In the genomic region with DNA sequence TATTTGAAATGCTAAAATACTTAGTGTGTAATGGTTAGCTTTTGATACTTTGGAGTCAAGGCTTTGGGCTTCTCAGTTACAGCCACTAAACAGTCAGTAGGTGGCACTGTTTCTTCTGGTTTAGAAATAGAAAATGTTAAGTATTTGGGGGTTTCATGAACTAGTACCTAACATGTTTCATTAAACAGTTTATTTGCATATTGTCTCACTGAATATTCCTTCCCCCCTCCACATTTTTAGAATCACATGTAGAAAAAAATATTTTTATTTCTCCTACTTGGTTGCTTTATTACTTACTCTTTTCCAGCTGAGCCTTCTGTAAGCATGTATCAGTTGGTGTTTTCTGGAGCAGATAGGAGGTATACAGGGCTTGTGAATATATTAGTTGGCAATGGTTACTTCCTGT, we compare ENCODE assay signal across 9 cellular contexts. TPM values are rescaled to one million over a fixed set of nuclear protein-coding genes. Genes with fewer than 3 reads are reported as not detected.
A peak's percentile ranks its signal among the peaks of the same experiment; 100 is the strongest.
DNase-seq lines count a peak whose midpoint lies in the region; ATAC-seq and TF ChIP-seq lines count a peak whose summit lies in the region.
"Had no signal": no experiment of that assay in that cellular context is flagged by ENCODE, and none has a peak within 500 bp of the region (broad histone marks: within the 10 kb centered on the region; RNA-seq: fewer than 3 reads in every experiment).

No MANE protein-coding gene starts in this region.

- H3K27me3 ChIP-seq in iPS DF 6.9 (ENCODE audit: control insufficient read depth, insufficient read depth, low read length) (no peaks in the 10 kb centered on the region), testis (no peaks in the 10 kb centered on the region)

- H3K4me1 ChIP-seq in iPS DF 6.9 (ENCODE audit: control insufficient read depth, insufficient read depth, low read length) (no peaks in the 10 kb centered on the region), testis (no peaks in the 10 kb centered on the region)

- intact Hi-C loops in testis (cut with DNase I; ENCODE audit: low total_unique reads) = loop anchor here (10.0 kb wide), 1 partner anchor 324 kb away; no protein-coding TSS in a partner anchor

- DNase-seq in Ammon's horn (ENCODE audit: low spot score) = peak; percentile 61
- DNase-seq in GM13977 (ENCODE audit: low spot score) = peak; percentile 58
- peak; percentile 38 for DNase-seq in MV-4-11 (lab: John Stamatoyannopoulos, UW)
- peak; percentile 67 for DNase-seq in amniotic epithelial cell (ENCODE audit: low read depth)
- peak; percentile 9 for DNase-seq in iPS DF 6.9 (ENCODE audit: low read depth, low spot score)
- no peak for DNase-seq in testis
- DNase-seq in effector CD4-positive, alpha-beta T cell = no peak

- TF ChIP-seq CTCF in GM13977 (IDR thresholded peaks at IDR 0.05; ENCODE audit: extremely low read depth, insufficient read depth, missing control alignments) = peak; percentile 83
- peak; percentile 67 to 75 (median 72) for TF ChIP-seq CTCF in testis (IDR thresholded peaks at IDR 0.05)

- no peak for TF ChIP-seq POLR2A in testis (IDR thresholded peaks at IDR 0.05)

- H3K36me3 ChIP-seq in iPS DF 6.9 (ENCODE audit: control insufficient read depth, insufficient read depth, low read length) = no peaks in the 10 kb centered on the region
- H3K36me3 ChIP-seq in testis (ENCODE audit: low read depth, missing control alignments) = no peaks in the 10 kb centered on the region

- in situ Hi-C loops in GM13977 (cut with MboI; ENCODE audit: low pct_unique_long_range_greater_than_20kb, low sequenced_read_pairs, unreplicated experiment) = no loop called here

- H3K27ac ChIP-seq in iPS DF 6.9 (ENCODE audit: low read length) = no peak overlapping the region
- peak overlapping the region in 1 of 2 donors; percentile 46 for H3K27ac ChIP-seq in testis
- H3K27ac ChIP-seq: skin epidermis had no signal

- ATAC-seq in HG02678 (IDR thresholded peaks at IDR 0.05; ENCODE audit: unreplicated experiment) = peak; percentile 86

- H3K4me3 ChIP-seq in iPS DF 6.9 (ENCODE audit: low read length) (no peak overlapping the region), testis (no peak overlapping the region)
- H3K4me3 ChIP-seq: skin epidermis had no signal

- H3K9me3 ChIP-seq in iPS DF 6.9 (ENCODE audit: control insufficient read depth, insufficient read depth, low read length) (no peaks in the 10 kb centered on the region), testis (no peaks in the 10 kb centered on the region)

RNA-seq across cellular contexts. Expression of a gene that starts 48.0 kb away (rescaled TPM):
- total RNA-seq in testis = 10 to 100 TPM; 67.3 to 74.5 TPM
- polyA plus RNA-seq in testis (ENCODE audit: insufficient read depth, low read depth, low replicate concordance) = 50.3 TPM

RNA-seq across cellular contexts. Expression of a gene that starts 56.9 kb away (rescaled TPM):
- total RNA-seq in testis = 10 to 100 TPM; 19.3 to 22.5 TPM
- 20.3 TPM for polyA plus RNA-seq in testis (ENCODE audit: insufficient read depth, low read depth, low replicate concordance)

Comparison
In these comparisons a context has a peak if more than half of its experiments do, and no peak if none do; other contexts are left out.
1. DNase-seq: peak in Ammon's horn (single experiment), GM13977 (single experiment), MV-4-11 (single experiment), amniotic epithelial cell (single experiment) and iPS DF 6.9 (single experiment); none in testis (single experiment) and effector CD4-positive, alpha-beta T cell (single experiment).